In genomic region chr16:66357523-66357928, GRCh38 we compare ENCODE assay signal across 8 cellular contexts. TPM values are rescaled to one million over a fixed set of nuclear protein-coding genes. Genes with fewer than 3 reads are reported as not detected.
DNase-seq lines count a peak whose midpoint lies in the region; ATAC-seq and TF ChIP-seq lines count a peak whose summit lies in the region.

No MANE protein-coding gene starts in this region.

- peaks cover 0 to 42% (median 0%) of the 10 kb centered on the region in 3 donors for H3K4me1 ChIP-seq in gastroesophageal sphincter

- intact Hi-C loops in posterior cingulate gyrus (cut with DNase I), result no loop called here

- no peaks in the 10 kb centered on the region for H3K9me3 ChIP-seq in gastroesophageal sphincter

- H3K4me3 ChIP-seq in WI38 (ENCODE audit: low read depth, low read length) (no peak overlapping the region), gastroesophageal sphincter (no peak overlapping the region)

- TF ChIP-seq POLR2A in gastroesophageal sphincter (IDR thresholded peaks at IDR 0.05), result no peak

- 0% methylated on average over 1 to 3 of the region's 5 CpGs for WGBS in gastroesophageal sphincter (ENCODE audit: low coverage in 1 of 2), 2 donors

- DNase-seq in AG08395 (ENCODE audit: low spot score) (peak; percentile 91), GM03348 (ENCODE audit: low spot score) (peak; percentile 91), NCI-H146 treated with DMSO at 0.1 percent for 48 hours (lab: John Stamatoyannopoulos, UW; ENCODE audit: unreplicated experiment) (peak; percentile 45), posterior cingulate gyrus (peak in 6 of 10 donors; percentile 30 to 85 (median 40))

- TF ChIP-seq CTCF in WI38 (IDR thresholded peaks at IDR 0.05; ENCODE audit: low read depth, low read length) (peak; percentile 62), gastroesophageal sphincter (IDR thresholded peaks at IDR 0.05) (peak in 3 of 4 experiments; percentile 56 to 74 (median 59))

- no peaks in the 10 kb centered on the region for H3K36me3 ChIP-seq in gastroesophageal sphincter

- peak; percentile 54 for ATAC-seq in gastroesophageal sphincter
- no peak for ATAC-seq in GM19328 (IDR thresholded peaks at IDR 0.05; ENCODE audit: unreplicated experiment)
- no peak for ATAC-seq in HG03025 (IDR thresholded peaks at IDR 0.05; ENCODE audit: low FRiP score, unreplicated experiment)

- no peaks in the 10 kb centered on the region for H3K27me3 ChIP-seq in gastroesophageal sphincter

- H3K27ac ChIP-seq in gastroesophageal sphincter, result no peak overlapping the region

- TF ChIP-seq EP300 in gastroesophageal sphincter (IDR thresholded peaks at IDR 0.05), result no peak

RNA-seq across cellular contexts. Expression of gene CDH5, which starts 9.0 kb away (rescaled TPM):
- 10 to 100 TPM; 16.2 to 50.1 (median 38.5) TPM for total RNA-seq in gastroesophageal sphincter

Comparison
In these comparisons a context has a peak if more than half of its experiments do, and no peak if none do; other contexts are left out.
1. DNase-seq: peak in every context shown above with its lines; median percentile 91 in AG08395; 91 in GM03348; 45 in NCI-H146 treated with DMSO at 0.1 percent for 48 hours; 40 in posterior cingulate gyrus.